ENCODE assay signal across 1 cellular context in genomic region chr10:102412293-102412692, GRCh38.
TF ChIP-seq lines count a peak whose summit lies in the region.

No MANE protein-coding gene starts in this region.

TF ChIP-seq in H1, 55 proteins besides CTCF, POLR2A, EP300 and RAD21:
- TF ChIP-seq TAF7 (optimal IDR thresholded peaks at IDR 0.05; ENCODE audit: borderline replicate concordance, low read depth, low read length) (no peak), TAF1 (IDR thresholded peaks at IDR 0.05; ENCODE audit: low read depth, low read length) (no peak), GABPA (IDR thresholded peaks at IDR 0.05; ENCODE audit: borderline replicate concordance, insufficient read depth, low read length) (no peak), SP4 (IDR thresholded peaks at IDR 0.05; ENCODE audit: low read length) (no peak), SP2 (IDR thresholded peaks at IDR 0.05; ENCODE audit: low read length) (no peak), EGR1 (IDR thresholded peaks at IDR 0.05; ENCODE audit: borderline replicate concordance, low read depth, low read length) (no peak), ASH2L (IDR thresholded peaks at IDR 0.05; ENCODE audit: low read length) (no peak), NRF1 (IDR thresholded peaks at IDR 0.05; ENCODE audit: low read depth, low read length) (no peak), ATF3 (IDR thresholded peaks at IDR 0.05; ENCODE audit: insufficient read depth, low read depth, low read length) (no peak), KDM1A (IDR thresholded peaks at IDR 0.05; ENCODE audit: borderline replicate concordance, low read length) (no peak), TCF12 (IDR thresholded peaks at IDR 0.05; ENCODE audit: low read depth, low read length) (no peak), SP1 (IDR thresholded peaks at IDR 0.05; ENCODE audit: low read depth, low read length) (no peak), USF2 (IDR thresholded peaks at IDR 0.05; ENCODE audit: low read length) (no peak), MAFK (IDR thresholded peaks at IDR 0.05; ENCODE audit: low read depth, low read length) (no peak), SIRT6 (IDR thresholded peaks at IDR 0.05; ENCODE audit: low read length) (no peak), CHD2 (IDR thresholded peaks at IDR 0.05; ENCODE audit: low read length) (no peak), RFX5 (IDR thresholded peaks at IDR 0.05; ENCODE audit: borderline replicate concordance, low read depth, low read length) (no peak), EZH2 (IDR thresholded peaks at IDR 0.05; ENCODE audit: low read depth, low read length, severe bottlenecking) (no peak), RNF2 (IDR thresholded peaks at IDR 0.05; ENCODE audit: borderline replicate concordance, low read depth, low read length, missing control alignments, poor library complexity, severe bottlenecking) (no peak)
TF ChIP-seq in H1: peak in this region for 0.
